Comparison of ENCODE assay signal across 8 cellular contexts in the genomic region with DNA sequence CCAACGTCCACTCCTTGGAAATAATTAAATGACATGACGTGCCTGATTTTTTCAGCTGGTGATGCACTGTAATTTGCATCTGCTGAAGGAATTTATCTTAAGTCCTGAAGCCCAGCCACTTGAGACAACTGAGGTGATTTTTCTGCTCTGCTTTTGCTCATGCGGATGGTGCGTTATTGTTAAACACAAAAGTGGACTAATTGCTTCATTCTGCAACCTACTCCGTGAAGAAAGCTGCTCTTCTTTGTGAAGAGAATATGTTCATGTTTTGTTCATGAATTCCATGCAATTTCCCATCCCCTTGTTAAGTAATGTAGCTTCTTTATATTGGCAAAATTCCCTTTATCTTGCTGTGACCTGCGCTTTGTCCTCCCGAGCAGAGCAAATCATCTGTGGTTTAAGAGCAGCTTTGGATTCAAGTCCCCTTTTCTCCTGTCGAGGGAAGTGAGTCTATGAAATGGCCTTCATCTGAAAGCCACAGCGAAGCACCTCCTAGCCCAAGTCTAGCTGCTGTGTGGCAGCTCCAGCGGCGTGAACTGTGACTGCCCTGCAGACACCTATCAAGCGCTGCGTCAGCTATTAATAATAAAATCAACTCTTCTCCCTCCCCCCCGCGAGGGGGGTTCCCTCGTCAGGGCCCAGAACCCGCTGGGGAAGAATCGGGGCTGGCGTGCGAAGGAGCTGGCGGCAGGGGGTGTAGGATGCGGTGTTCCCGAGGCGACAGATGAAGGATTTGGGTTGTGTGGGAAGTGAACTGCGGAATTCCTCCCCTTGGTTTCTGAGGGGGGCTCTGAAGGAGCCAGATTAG. TPM values are rescaled to one million over a fixed set of nuclear protein-coding genes. Genes with fewer than 3 reads are reported as not detected.
A peak's percentile ranks its signal among the peaks of the same experiment; 100 is the strongest.
DNase-seq lines count a peak whose midpoint lies in the region; ATAC-seq and TF ChIP-seq lines count a peak whose summit lies in the region.

No MANE protein-coding gene starts in this region.

- H3K4me1 Mint-ChIP-seq in neural crest cell: peaks cover 49% of the 10 kb centered on the region

- peak overlapping the region; percentile 78 for H3K4me3 ChIP-seq in fibroblast of the aortic adventitia (ENCODE audit: low read depth, low read length)

- peak overlapping the region; percentile 94 for H3K4me3 Mint-ChIP-seq in neural crest cell

- peak; percentile 8 for ATAC-seq in HG02973 (IDR thresholded peaks at IDR 0.05; ENCODE audit: unreplicated experiment)

- peak; percentile 40 for DNase-seq in NCI-H1436 (lab: John Stamatoyannopoulos, UW)
- no peak for DNase-seq in NCI-H1436 treated with DMSO at 0.1 percent for 48 hours (lab: John Stamatoyannopoulos, UW)
- DNase-seq in NCI-H748 (lab: John Stamatoyannopoulos, UW; ENCODE audit: unreplicated experiment): peak; percentile 83
- DNase-seq in activated T-helper 1 cell treated with anti-CD3 and anti-CD28 coated beads, Interleukin-2, amount 50 U/mL, for 16 hours (ENCODE audit: low read depth in 1 of 2, low spot score in 1 of 2): peak; percentile 23 to 38
- peak; percentile 38 for DNase-seq in fibroblast of the aortic adventitia (ENCODE audit: low read depth)
- no peak for DNase-seq in neural crest cell (ENCODE audit: low read depth, low spot score)

- no peaks in the 10 kb centered on the region for H3K27me3 Mint-ChIP-seq in neural crest cell (ENCODE audit: low read depth)

- no peaks in the 10 kb centered on the region for H3K9me3 Mint-ChIP-seq in neural crest cell

- peak overlapping the region; percentile 68 for H3K27ac Mint-ChIP-seq in neural crest cell (ENCODE audit: unreplicated experiment)

- peak overlapping the region; percentile 91 for H3K27ac ChIP-seq in temporal lobe (ENCODE audit: low read depth, low read length)

- TF ChIP-seq CTCF in fibroblast of the aortic adventitia (IDR thresholded peaks at IDR 0.05; ENCODE audit: insufficient read depth, low read length) (no peak), neural crest cell (conservative IDR thresholded peaks at IDR 0.05) (no peak)

- H3K36me3 Mint-ChIP-seq in neural crest cell (ENCODE audit: low read depth): peaks cover 5% of the 10 kb centered on the region

RNA-seq across cellular contexts. Expression of gene ATP2A2, which starts 0.9 kb away (rescaled TPM):
- total RNA-seq in fibroblast of the aortic adventitia (ENCODE audit: low replicate concordance): 99.7 and 139 TPM in 2 replicates
- 234 and 242 TPM in 2 replicates for total RNA-seq in neural crest cell
- 169 TPM for total RNA-seq in temporal lobe

Comparison
In these comparisons a context has a peak if more than half of its experiments do, and no peak if none do; other contexts are left out.
1. DNase-seq: peak in NCI-H1436 (single experiment), NCI-H748 (single experiment), activated T-helper 1 cell treated with anti-CD3 and anti-CD28 coated beads, Interleukin-2, amount 50 U/mL, for 16 hours (2 of 2) and fibroblast of the aortic adventitia (single experiment); none in NCI-H1436 treated with DMSO at 0.1 percent for 48 hours (single experiment) and neural crest cell (single experiment).